In the genomic region with DNA sequence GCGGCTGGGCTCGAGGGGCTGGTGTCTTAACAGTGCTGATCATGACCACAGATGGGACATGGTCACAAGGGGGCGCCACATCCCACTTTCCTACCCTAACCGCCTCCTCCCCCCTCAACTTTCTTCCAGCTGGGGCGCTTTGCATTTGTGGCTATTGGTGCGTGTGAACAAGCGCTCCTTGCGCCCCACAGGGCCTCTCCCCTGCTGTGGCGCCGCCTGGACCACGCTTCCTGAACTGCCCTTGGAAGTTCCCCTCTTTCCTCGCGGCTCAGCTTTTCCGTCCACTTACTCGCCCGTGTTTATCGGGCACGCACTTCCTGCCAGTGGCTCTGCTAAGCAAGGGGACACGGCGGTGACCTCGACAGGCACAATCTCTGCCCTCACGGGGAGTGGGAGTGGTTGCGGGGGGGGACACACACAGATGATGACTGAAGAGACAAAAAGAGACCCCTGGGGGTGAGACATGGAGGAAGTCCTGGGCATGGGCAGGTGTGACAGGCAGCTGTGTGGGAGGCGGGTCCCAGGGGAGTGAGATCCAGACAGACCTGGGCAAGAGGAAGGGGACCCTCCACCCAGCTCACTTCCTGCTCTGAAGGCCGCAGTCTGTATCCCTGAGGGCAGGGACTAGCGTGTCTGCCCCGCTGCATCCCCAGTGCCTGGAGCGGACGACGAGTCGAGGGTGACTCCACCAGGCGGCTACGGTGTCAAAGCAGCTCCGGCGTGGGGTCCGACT, we compare ENCODE assay signal across 8 cellular contexts. TPM values are rescaled to one million over a fixed set of nuclear protein-coding genes. Genes with fewer than 3 reads are reported as not detected.
DNase-seq lines count a peak whose midpoint lies in the region; ATAC-seq and TF ChIP-seq lines count a peak whose summit lies in the region.

No MANE protein-coding gene starts in this region.

- DNase-seq in COLO829 (ENCODE audit: low spot score), result peak; percentile 63
- peak; percentile 75 for DNase-seq in activated naive CD8-positive, alpha-beta T cell treated with anti-CD3 and anti-CD28 coated beads, Interleukin-2, amount 10 ng/mL, durations not matched to agents 7 days and 5 days
- DNase-seq in left cardiac atrium, result peak; percentile 85
- peak; percentile 67 for DNase-seq in prostate gland (ENCODE audit: low spot score)
- peak; percentile 80 to 83 for DNase-seq in upper lobe of left lung

- no peak overlapping the region for H3K27ac Mint-ChIP-seq in activated naive CD8-positive, alpha-beta T cell treated with anti-CD3 and anti-CD28 coated beads, Interleukin-2, amount 10 ng/mL, durations not matched to agents 7 days and 5 days

- H3K79me2 ChIP-seq in KMS-11 (ENCODE audit: insufficient read depth, low read depth), result no peaks in the 10 kb centered on the region

- peaks cover 8% of the 10 kb centered on the region for H3K27me3 Mint-ChIP-seq in activated naive CD8-positive, alpha-beta T cell treated with anti-CD3 and anti-CD28 coated beads, Interleukin-2, amount 10 ng/mL, durations not matched to agents 7 days and 5 days

- peaks cover 10% of the 10 kb centered on the region for H3K4me1 Mint-ChIP-seq in activated naive CD8-positive, alpha-beta T cell treated with anti-CD3 and anti-CD28 coated beads, Interleukin-2, amount 10 ng/mL, durations not matched to agents 7 days and 5 days

- no peak overlapping the region for H2AFZ ChIP-seq in KMS-11 (ENCODE audit: low read depth)

- H3K27ac ChIP-seq in KMS-11 (no peak overlapping the region), prostate gland (no peak overlapping the region), upper lobe of left lung (peak overlapping the region; percentile 1 to 69 (median 58))

- H3K27me3 ChIP-seq in KMS-11 (ENCODE audit: insufficient read depth, low read depth) (no peaks in the 10 kb centered on the region), prostate gland (replicated peaks; ENCODE audit: insufficient read depth) (no peaks in the 10 kb centered on the region), upper lobe of left lung (no peaks in the 10 kb centered on the region)

- no peaks in the 10 kb centered on the region for H3K36me3 Mint-ChIP-seq in activated naive CD8-positive, alpha-beta T cell treated with anti-CD3 and anti-CD28 coated beads, Interleukin-2, amount 10 ng/mL, durations not matched to agents 7 days and 5 days

- H3K4me3 ChIP-seq in KMS-11 (IDR thresholded peaks at IDR 0.05; ENCODE audit: insufficient read depth, low read depth, low read length) (no peak overlapping the region), prostate gland (peak overlapping the region; percentile 21 to 28), upper lobe of left lung (peak overlapping the region; percentile 35 to 52 (median 42))

- no peaks in the 10 kb centered on the region for H3K9me3 ChIP-seq in prostate gland
- no peaks in the 10 kb centered on the region for H3K9me3 ChIP-seq in upper lobe of left lung

- POLR2A ChIA-PET in activated naive CD8-positive, alpha-beta T cell treated with anti-CD3 and anti-CD28 coated beads, Interleukin-2, amount 10 ng/mL, durations not matched to agents 7 days and 5 days (lab: Charles Lee), result interaction anchor here (0.8 to 1.2 kb wide), 2 partner anchors 9 to 61 kb away, joined by 3 read pairs; a partner anchor contains a TSS

- H3K4me1 ChIP-seq in KMS-11 (ENCODE audit: low read depth, poor library complexity, severe bottlenecking) (no peaks in the 10 kb centered on the region), prostate gland (replicated peaks) (no peaks in the 10 kb centered on the region), upper lobe of left lung (peaks cover 10 to 14% (median 12%) of the 10 kb centered on the region in 4 donors)

- ATAC-seq in GM21526 (IDR thresholded peaks at IDR 0.05; ENCODE audit: low FRiP score, unreplicated experiment), result peak; percentile 69
- peak; percentile 67 for ATAC-seq in SK-N-SH treated with all-trans-retinoic acid at 6 μM for 48 hours
- ATAC-seq in activated naive CD8-positive, alpha-beta T cell treated with anti-CD3 and anti-CD28 coated beads, Interleukin-2, amount 10 ng/mL, durations not matched to agents 7 days and 5 days (ENCODE audit: low read depth), result peak; percentile 59
- ATAC-seq in left cardiac atrium, result peak; percentile 77 to 80
- peak; percentile 78 to 89 for ATAC-seq in upper lobe of left lung (ENCODE audit: low FRiP score in 2 of 2)

- H3K36me3 ChIP-seq in KMS-11 (ENCODE audit: insufficient read depth) (no peaks in the 10 kb centered on the region), prostate gland (no peaks in the 10 kb centered on the region), upper lobe of left lung (peaks cover 0 to 5% (median 0%) of the 10 kb centered on the region in 4 donors)

- TF ChIP-seq EP300 in upper lobe of left lung (IDR thresholded peaks at IDR 0.05), result no peak

- intact Hi-C loops in left cardiac atrium (cut with DNase I) (no loop called here), prostate gland (cut with DNase I) (loop anchor here (10.0 kb wide), 1 partner anchor 174 kb away; no protein-coding TSS in a partner anchor)

- TF ChIP-seq CTCF in KMS-11 (conservative IDR thresholded peaks at IDR 0.05; ENCODE audit: low read depth, low read length), result peak; percentile 32
- peak in 3 of 4 experiments; percentile 44 to 70 (median 54) for TF ChIP-seq CTCF in prostate gland (IDR thresholded peaks at IDR 0.05)
- TF ChIP-seq CTCF in upper lobe of left lung (IDR thresholded peaks at IDR 0.05), result peak; percentile 34 to 78 (median 72)

- H4K20me1 ChIP-seq in KMS-11 (ENCODE audit: insufficient read depth), result no peaks in the 10 kb centered on the region

- WGBS in prostate gland, result 2% methylated on average over 36 of the region's 36 CpGs
- 3 to 6% methylated on average over 16 to 36 of the region's 36 CpGs for WGBS in upper lobe of left lung, 2 donors

- TF ChIP-seq POLR2A in prostate gland (IDR thresholded peaks at IDR 0.05) (no peak), upper lobe of left lung (IDR thresholded peaks at IDR 0.05) (no peak)

- H3K4me3 Mint-ChIP-seq in activated naive CD8-positive, alpha-beta T cell treated with anti-CD3 and anti-CD28 coated beads, Interleukin-2, amount 10 ng/mL, durations not matched to agents 7 days and 5 days, result peak overlapping the region; percentile 80

- no peak overlapping the region for H3K4me2 ChIP-seq in KMS-11

- no peak overlapping the region for H3K9ac ChIP-seq in KMS-11

- no peaks in the 10 kb centered on the region for H3K9me3 Mint-ChIP-seq in activated naive CD8-positive, alpha-beta T cell treated with anti-CD3 and anti-CD28 coated beads, Interleukin-2, amount 10 ng/mL, durations not matched to agents 7 days and 5 days

TF ChIP-seq in SK-N-SH treated with all-trans-retinoic acid at 6 μM for 48 hours, 23 proteins besides CTCF, POLR2A, EP300 and RAD21:
- TF ChIP-seq ESRRG (CRISPR knock-in tag; IDR thresholded peaks at IDR 0.05) (no peak), GLIS3 (CRISPR knock-in tag; IDR thresholded peaks at IDR 0.05) (no peak), CSDC2 (CRISPR knock-in tag; IDR thresholded peaks at IDR 0.05) (no peak), ZC3H10 (CRISPR knock-in tag; IDR thresholded peaks at IDR 0.05) (no peak), TOX (CRISPR knock-in tag; IDR thresholded peaks at IDR 0.05; ENCODE audit: borderline replicate concordance) (no peak)
- TF ChIP-seq, protein P1, sequence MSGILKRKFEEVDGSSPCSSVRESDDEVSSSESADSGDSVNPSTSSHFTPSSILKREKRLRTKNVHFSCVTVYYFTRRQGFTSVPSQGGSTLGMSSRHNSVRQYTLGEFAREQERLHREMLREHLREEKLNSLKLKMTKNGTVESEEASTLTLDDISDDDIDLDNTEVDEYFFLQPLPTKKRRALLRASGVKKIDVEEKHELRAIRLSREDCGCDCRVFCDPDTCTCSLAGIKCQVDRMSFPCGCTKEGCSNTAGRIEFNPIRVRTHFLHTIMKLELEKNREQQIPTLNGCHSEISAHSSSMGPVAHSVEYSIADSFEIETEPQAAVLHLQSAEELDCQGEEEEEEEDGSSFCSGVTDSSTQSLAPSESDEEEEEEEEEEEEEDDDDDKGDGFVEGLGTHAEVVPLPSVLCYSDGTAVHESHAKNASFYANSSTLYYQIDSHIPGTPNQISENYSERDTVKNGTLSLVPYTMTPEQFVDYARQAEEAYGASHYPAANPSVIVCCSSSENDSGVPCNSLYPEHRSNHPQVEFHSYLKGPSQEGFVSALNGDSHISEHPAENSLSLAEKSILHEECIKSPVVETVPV (CRISPR knock-in tag; IDR thresholded peaks at IDR 0.05), result no peak
TF ChIP-seq in SK-N-SH treated with all-trans-retinoic acid at 6 μM for 48 hours: peak in this region for 0.

RNA-seq across cellular contexts. Expression of a gene that starts 40.3 kb away (rescaled TPM):
- 10 to 100 TPM; 29.1 to 32.2 TPM for total RNA-seq in activated naive CD8-positive, alpha-beta T cell treated with anti-CD3 and anti-CD28 coated beads, Interleukin-2, amount 10 ng/mL, durations not matched to agents 7 days and 5 days
- total RNA-seq in left cardiac atrium (10 to 100 TPM; 27.5 to 37.9 TPM), prostate gland (10 to 100 TPM; 28.2 to 47.5 TPM), upper lobe of left lung (10 to 100 TPM; 20.5 to 45.4 (median 35.8) TPM)

Comparison
In these comparisons a context has a peak if more than half of its experiments do, and no peak if none do; other contexts are left out.
1. H3K27ac ChIP-seq: peak in upper lobe of left lung (4 of 4); none in KMS-11 (single experiment) and prostate gland (0 of 2).
2. Peak in every context shown above with its lines, with median percentiles within 50 percentile points of each other: DNase-seq, ATAC-seq and CTCF ChIP-seq.